Comparison of ENCODE assay signal across 9 cellular contexts in genomic region chr9:134405527-134405926, GRCh38.
DNase-seq lines count a peak whose midpoint lies in the region; ATAC-seq and TF ChIP-seq lines count a peak whose summit lies in the region.
"Had no signal": no experiment of that assay in that cellular context is flagged by ENCODE, and none has a peak within 500 bp of the region (broad histone marks: within the 10 kb centered on the region; RNA-seq: fewer than 3 reads in every experiment).

No MANE protein-coding gene starts in this region.

- peak overlapping the region; percentile 49 for H3K27ac Mint-ChIP-seq in stimulated activated memory B cell treated with anti-CD40 and anti-IgM and Interleukin-4, amounts not matched to agents 10 μg/mL and 1 μg/mL and 100 μg/mL, for 72 hours

- H3K9me3 Mint-ChIP-seq in stimulated activated memory B cell treated with anti-CD40 and anti-IgM and Interleukin-4, amounts not matched to agents 10 μg/mL and 1 μg/mL and 100 μg/mL, for 72 hours, result no peaks in the 10 kb centered on the region

- peaks cover 71% of the 10 kb centered on the region for H3K4me1 Mint-ChIP-seq in stimulated activated memory B cell treated with anti-CD40 and anti-IgM and Interleukin-4, amounts not matched to agents 10 μg/mL and 1 μg/mL and 100 μg/mL, for 72 hours

- H3K36me3 ChIP-seq in PC-9 (ENCODE audit: low read depth) (no peaks in the 10 kb centered on the region), gastroesophageal sphincter (peaks cover 0 to 32% of the 10 kb centered on the region in 2 donors), BE2C (no peaks in the 10 kb centered on the region)

- H4K20me1 ChIP-seq in PC-9 (ENCODE audit: insufficient read depth), result no peaks in the 10 kb centered on the region

- POLR2A ChIA-PET in PC-9 (lab: Charles Lee; ENCODE audit: unreplicated experiment), result interaction anchor here (0.5 kb wide), 1 partner anchor 26 kb away, joined by 5 read pairs; no protein-coding TSS in a partner anchor

- BruUV-seq in PC-9 (replicated peaks; lab: Mats Ljungman, UMichigan), result no TSS peak

- H3K36me3 Mint-ChIP-seq in stimulated activated memory B cell treated with anti-CD40 and anti-IgM and Interleukin-4, amounts not matched to agents 10 μg/mL and 1 μg/mL and 100 μg/mL, for 72 hours, result no peaks in the 10 kb centered on the region

- peak overlapping the region; percentile 97 for H3K27ac ChIP-seq in PC-9
- peak overlapping the region in 3 of 4 donors; percentile 65 to 80 (median 75) for H3K27ac ChIP-seq in gastroesophageal sphincter

- intact Hi-C loops in PC-9 (cut with micrococcal nuclease; ENCODE audit: unreplicated experiment), result no loop called here

- H3K4me3 ChIP-seq in PC-9, result no peak overlapping the region
- H3K4me3 ChIP-seq in gastroesophageal sphincter, result no peak overlapping the region
- no peak overlapping the region for H3K4me3 ChIP-seq in BE2C (ENCODE audit: low read depth, low read length)

- no peak overlapping the region for H3K4me3 Mint-ChIP-seq in stimulated activated memory B cell treated with anti-CD40 and anti-IgM and Interleukin-4, amounts not matched to agents 10 μg/mL and 1 μg/mL and 100 μg/mL, for 72 hours

- H3K27me3 ChIP-seq in PC-9 (ENCODE audit: insufficient read depth, low read depth) (no peaks in the 10 kb centered on the region), gastroesophageal sphincter (no peaks in the 10 kb centered on the region), BE2C (no peaks in the 10 kb centered on the region)

- TF ChIP-seq EP300 in gastroesophageal sphincter (IDR thresholded peaks at IDR 0.05), result no peak

- no peak for TF ChIP-seq POLR2A in gastroesophageal sphincter (IDR thresholded peaks at IDR 0.05)

- H3K9me3 ChIP-seq in PC-9 (ENCODE audit: insufficient read depth, low read depth) (no peaks in the 10 kb centered on the region), gastroesophageal sphincter (no peaks in the 10 kb centered on the region), BE2C (no peaks in the 10 kb centered on the region)

- no peak for ATAC-seq in gastroesophageal sphincter
- no peak for ATAC-seq in stimulated activated memory B cell treated with anti-CD40 and anti-IgM and Interleukin-4, amounts not matched to agents 10 μg/mL and 1 μg/mL and 100 μg/mL, for 72 hours

- H3K4me1 ChIP-seq in PC-9 (replicated peaks; ENCODE audit: insufficient read depth), result peaks cover 62% of the 10 kb centered on the region
- peaks cover 9 to 98% (median 67%) of the 10 kb centered on the region in 3 donors for H3K4me1 ChIP-seq in gastroesophageal sphincter
- H3K4me1 ChIP-seq in BE2C, result peaks cover 26% of the 10 kb centered on the region

- DNase-seq in GM19240 (ENCODE audit: insufficient read length, low spot score) (peak; percentile 48), PC-9 (peak in 1 of 2 experiments; percentile 57), nucleus accumbens (lab: John Stamatoyannopoulos, UW) (no peak), BE2C (no peak)
- DNase-seq in stimulated activated CD4-positive, alpha-beta T cell treated with anti-CD3 and anti-CD28 coated beads, Interleukin-4, amount 100 ng/mL, for 4 hours, result no peak
- DNase-seq in stimulated activated CD4-positive, alpha-beta T cell treated with anti-CD3 and anti-CD28 coated beads, Interleukin-15, amount 100 ng/mL, for 24 hours, result no peak
- DNase-seq: stimulated activated CD4-positive, alpha-beta T cell treated with anti-CD3 and anti-CD28 coated beads, Interleukin-4, amount 100 ng/mL, for 1 hour had no signal

- TF ChIP-seq CTCF in PC-9 (conservative IDR thresholded peaks at IDR 0.05) (no peak), gastroesophageal sphincter (IDR thresholded peaks at IDR 0.05) (no peak), BE2C (IDR thresholded peaks at IDR 0.05; ENCODE audit: low read depth, low read length) (no peak)

- no peaks in the 10 kb centered on the region for H3K27me3 Mint-ChIP-seq in stimulated activated memory B cell treated with anti-CD40 and anti-IgM and Interleukin-4, amounts not matched to agents 10 μg/mL and 1 μg/mL and 100 μg/mL, for 72 hours

- 77 to 96% methylated on average over 4 to 7 of the region's 9 CpGs for WGBS in gastroesophageal sphincter (ENCODE audit: low coverage in 1 of 2), 2 donors

- CTCF ChIA-PET in PC-9 (lab: Charles Lee), result no interaction called here

- no peak overlapping the region for H2AFZ ChIP-seq in PC-9

- H3K79me2 ChIP-seq in PC-9 (ENCODE audit: low read depth), result peaks cover 55% of the 10 kb centered on the region

- no peaks in the 10 kb centered on the region for H3K9me2 ChIP-seq in PC-9 (ENCODE audit: insufficient read depth)

- H3K4me2 ChIP-seq in PC-9, result peak overlapping the region; percentile 81

- peaks cover 26% of the 10 kb centered on the region; the same call in 1 of the 2 replicates for H3F3A ChIP-seq in PC-9 (ENCODE audit: insufficient read depth, low read depth)
